In the genomic region with DNA sequence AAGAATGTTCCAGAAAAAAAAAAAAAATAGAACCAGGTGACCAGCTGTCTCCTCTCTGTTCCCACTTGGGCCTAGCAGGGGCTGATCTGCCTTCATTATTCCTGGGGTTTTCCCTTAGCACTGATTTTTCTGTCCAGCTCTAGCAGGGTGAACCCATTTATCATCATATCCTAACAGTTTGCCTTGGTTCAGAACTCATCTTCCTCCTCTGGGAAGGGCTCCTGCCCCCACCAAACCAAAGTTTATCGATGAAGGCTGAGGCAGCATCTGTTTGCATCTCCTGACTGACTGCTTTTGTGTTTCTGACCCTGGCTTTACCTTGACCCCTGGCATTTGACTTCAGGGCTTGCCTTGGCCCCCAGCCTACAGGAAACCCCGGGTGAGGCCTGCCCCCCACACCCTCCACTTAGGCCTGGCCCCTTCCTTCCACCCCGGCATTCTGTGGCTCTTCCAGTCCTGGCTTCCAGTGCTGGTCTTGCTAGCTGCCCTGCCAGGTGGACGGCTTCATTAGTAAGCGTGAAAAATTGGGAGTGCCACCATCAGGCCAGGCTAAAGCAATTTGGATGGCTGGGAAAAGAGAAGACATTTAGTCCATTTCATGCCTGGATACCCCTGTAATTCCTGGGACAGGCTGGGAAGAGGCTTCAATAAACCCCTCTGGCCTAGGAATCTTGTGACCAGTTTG, we compare ENCODE assay signal across 1 cellular context.
A peak's percentile ranks its signal among the peaks of the same experiment; 100 is the strongest.
TF ChIP-seq lines count a peak whose summit lies in the region.

No MANE protein-coding gene starts in this region.

TF ChIP-seq in HepG2, 621 proteins besides CTCF, POLR2A, EP300 and RAD21 (continued from another document and continues in another):
- TF ChIP-seq, protein P1, sequence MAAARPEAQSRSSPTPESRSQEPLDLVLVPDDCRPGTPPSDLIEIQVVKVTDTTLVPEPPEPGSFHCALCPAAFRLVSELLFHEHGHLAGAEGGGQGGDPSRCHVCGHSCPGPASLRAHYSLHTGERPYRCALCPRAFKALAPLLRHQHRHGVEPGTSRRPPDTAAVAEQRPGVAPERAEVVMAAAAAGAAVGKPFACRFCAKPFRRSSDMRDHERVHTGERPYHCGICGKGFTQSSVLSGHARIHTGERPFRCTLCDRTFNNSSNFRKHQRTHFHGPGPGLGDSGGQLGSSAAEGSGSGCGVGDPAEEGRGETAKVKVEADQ (CRISPR knock-in tag; IDR thresholded peaks at IDR 0.05; ENCODE audit: borderline replicate concordance), result peak; percentile 76; the same call in 1 of the 2 replicates
- TF ChIP-seq NR2F1 (CRISPR knock-in tag; IDR thresholded peaks at IDR 0.05) (peak; percentile 81 to 97), FLYWCH1 (CRISPR knock-in tag; IDR thresholded peaks at IDR 0.05) (no peak), FOXO1 (CRISPR knock-in tag; IDR thresholded peaks at IDR 0.05) (peak; percentile 95), CENPT (CRISPR knock-in tag; IDR thresholded peaks at IDR 0.05; ENCODE audit: low read depth) (no peak), FOXK1 (CRISPR knock-in tag; IDR thresholded peaks at IDR 0.05; ENCODE audit: borderline replicate concordance, low read depth) (peak; percentile 44), ZFP90 (CRISPR knock-in tag; IDR thresholded peaks at IDR 0.05; ENCODE audit: borderline replicate concordance) (no peak), HMGA1 (CRISPR knock-in tag; conservative IDR thresholded peaks at IDR 0.05) (no peak), GATA4 (IDR thresholded peaks at IDR 0.05; ENCODE audit: borderline replicate concordance, low read depth) (no peak), SP5 (CRISPR knock-in tag; IDR thresholded peaks at IDR 0.05; ENCODE audit: borderline replicate concordance, low read depth) (peak; percentile 86), MED13 (CRISPR knock-in tag; IDR thresholded peaks at IDR 0.05) (peak; percentile 96), FOSL2 (CRISPR knock-in tag; IDR thresholded peaks at IDR 0.05) (peak; percentile 71), ZNF782 (CRISPR knock-in tag; IDR thresholded peaks at IDR 0.05; ENCODE audit: borderline replicate concordance) (no peak), SMAD9 (CRISPR knock-in tag; IDR thresholded peaks at IDR 0.05) (no peak), ETV5 (CRISPR knock-in tag; IDR thresholded peaks at IDR 0.05; ENCODE audit: borderline replicate concordance) (peak; percentile 88), SRY (CRISPR knock-in tag; IDR thresholded peaks at IDR 0.05) (no peak), BRD4 (CRISPR knock-in tag; IDR thresholded peaks at IDR 0.05) (peak; percentile 57; the same call in 1 of the 2 replicates), STAT5B (CRISPR knock-in tag; IDR thresholded peaks at IDR 0.05) (no peak), PTBP1 (IDR thresholded peaks at IDR 0.05; ENCODE audit: low read depth, low read length, poor library complexity, severe bottlenecking) (no peak), ZIK1 (CRISPR knock-in tag; IDR thresholded peaks at IDR 0.05; ENCODE audit: borderline replicate concordance, low read depth) (peak; percentile 46; the same call in 1 of the 2 replicates), ZMYM3 (CRISPR knock-in tag; IDR thresholded peaks at IDR 0.05) (peak; percentile 93), PHF8 (CRISPR knock-in tag; IDR thresholded peaks at IDR 0.05) (peak; percentile 56; the same call in 1 of the 2 replicates), ZNF678 (CRISPR knock-in tag; IDR thresholded peaks at IDR 0.05) (no peak)
- TF ChIP-seq, protein P2, sequence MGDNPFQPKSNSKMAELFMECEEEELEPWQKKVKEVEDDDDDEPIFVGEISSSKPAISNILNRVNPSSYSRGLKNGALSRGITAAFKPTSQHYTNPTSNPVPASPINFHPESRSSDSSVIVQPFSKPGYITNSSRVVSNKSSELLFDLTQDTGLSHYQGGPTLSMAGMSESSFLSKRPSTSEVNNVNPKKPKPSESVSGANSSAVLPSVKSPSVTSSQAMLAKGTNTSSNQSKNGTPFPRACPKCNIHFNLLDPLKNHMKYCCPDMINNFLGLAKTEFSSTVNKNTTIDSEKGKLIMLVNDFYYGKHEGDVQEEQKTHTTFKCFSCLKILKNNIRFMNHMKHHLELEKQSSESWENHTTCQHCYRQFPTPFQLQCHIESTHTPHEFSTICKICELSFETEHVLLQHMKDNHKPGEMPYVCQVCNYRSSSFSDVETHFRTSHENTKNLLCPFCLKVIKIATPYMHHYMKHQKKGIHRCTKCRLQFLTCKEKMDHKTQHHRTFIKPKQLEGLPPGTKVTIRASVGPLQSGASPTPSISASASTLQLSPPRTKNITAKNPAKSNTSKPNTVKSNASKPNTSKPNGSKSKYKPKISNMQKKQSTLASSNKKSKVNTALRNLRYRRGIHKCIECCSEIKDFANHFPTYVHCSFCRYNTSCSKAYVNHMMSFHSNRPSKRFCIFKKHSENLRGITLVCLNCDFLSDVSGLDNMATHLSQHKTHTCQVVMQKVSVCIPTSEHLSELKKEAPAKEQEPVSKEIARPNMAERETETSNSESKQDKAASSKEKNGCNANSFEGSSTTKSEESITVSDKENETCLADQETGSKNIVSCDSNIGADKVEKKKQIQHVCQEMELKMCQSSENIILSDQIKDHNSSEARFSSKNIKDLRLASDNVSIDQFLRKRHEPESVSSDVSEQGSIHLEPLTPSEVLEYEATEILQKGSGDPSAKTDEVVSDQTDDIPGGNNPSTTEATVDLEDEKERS (CRISPR knock-in tag; IDR thresholded peaks at IDR 0.05), result peak; percentile 82; the same call in 1 of the 2 replicates
- TF ChIP-seq, protein P3, sequence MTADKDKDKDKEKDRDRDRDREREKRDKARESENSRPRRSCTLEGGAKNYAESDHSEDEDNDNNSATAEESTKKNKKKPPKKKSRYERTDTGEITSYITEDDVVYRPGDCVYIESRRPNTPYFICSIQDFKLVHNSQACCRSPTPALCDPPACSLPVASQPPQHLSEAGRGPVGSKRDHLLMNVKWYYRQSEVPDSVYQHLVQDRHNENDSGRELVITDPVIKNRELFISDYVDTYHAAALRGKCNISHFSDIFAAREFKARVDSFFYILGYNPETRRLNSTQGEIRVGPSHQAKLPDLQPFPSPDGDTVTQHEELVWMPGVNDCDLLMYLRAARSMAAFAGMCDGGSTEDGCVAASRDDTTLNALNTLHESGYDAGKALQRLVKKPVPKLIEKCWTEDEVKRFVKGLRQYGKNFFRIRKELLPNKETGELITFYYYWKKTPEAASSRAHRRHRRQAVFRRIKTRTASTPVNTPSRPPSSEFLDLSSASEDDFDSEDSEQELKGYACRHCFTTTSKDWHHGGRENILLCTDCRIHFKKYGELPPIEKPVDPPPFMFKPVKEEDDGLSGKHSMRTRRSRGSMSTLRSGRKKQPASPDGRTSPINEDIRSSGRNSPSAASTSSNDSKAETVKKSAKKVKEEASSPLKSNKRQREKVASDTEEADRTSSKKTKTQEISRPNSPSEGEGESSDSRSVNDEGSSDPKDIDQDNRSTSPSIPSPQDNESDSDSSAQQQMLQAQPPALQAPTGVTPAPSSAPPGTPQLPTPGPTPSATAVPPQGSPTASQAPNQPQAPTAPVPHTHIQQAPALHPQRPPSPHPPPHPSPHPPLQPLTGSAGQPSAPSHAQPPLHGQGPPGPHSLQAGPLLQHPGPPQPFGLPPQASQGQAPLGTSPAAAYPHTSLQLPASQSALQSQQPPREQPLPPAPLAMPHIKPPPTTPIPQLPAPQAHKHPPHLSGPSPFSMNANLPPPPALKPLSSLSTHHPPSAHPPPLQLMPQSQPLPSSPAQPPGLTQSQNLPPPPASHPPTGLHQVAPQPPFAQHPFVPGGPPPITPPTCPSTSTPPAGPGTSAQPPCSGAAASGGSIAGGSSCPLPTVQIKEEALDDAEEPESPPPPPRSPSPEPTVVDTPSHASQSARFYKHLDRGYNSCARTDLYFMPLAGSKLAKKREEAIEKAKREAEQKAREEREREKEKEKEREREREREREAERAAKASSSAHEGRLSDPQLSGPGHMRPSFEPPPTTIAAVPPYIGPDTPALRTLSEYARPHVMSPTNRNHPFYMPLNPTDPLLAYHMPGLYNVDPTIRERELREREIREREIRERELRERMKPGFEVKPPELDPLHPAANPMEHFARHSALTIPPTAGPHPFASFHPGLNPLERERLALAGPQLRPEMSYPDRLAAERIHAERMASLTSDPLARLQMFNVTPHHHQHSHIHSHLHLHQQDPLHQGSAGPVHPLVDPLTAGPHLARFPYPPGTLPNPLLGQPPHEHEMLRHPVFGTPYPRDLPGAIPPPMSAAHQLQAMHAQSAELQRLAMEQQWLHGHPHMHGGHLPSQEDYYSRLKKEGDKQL (CRISPR knock-in tag; IDR thresholded peaks at IDR 0.05; ENCODE audit: low read depth), result peak; percentile 83
- TF ChIP-seq, protein P4, sequence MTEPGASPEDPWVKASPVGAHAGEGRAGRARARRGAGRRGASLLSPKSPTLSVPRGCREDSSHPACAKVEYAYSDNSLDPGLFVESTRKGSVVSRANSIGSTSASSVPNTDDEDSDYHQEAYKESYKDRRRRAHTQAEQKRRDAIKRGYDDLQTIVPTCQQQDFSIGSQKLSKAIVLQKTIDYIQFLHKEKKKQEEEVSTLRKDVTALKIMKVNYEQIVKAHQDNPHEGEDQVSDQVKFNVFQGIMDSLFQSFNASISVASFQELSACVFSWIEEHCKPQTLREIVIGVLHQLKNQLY (CRISPR knock-in tag; IDR thresholded peaks at IDR 0.05), result no peak; the same call in 1 of the 2 replicates
- TF ChIP-seq, protein P5, sequence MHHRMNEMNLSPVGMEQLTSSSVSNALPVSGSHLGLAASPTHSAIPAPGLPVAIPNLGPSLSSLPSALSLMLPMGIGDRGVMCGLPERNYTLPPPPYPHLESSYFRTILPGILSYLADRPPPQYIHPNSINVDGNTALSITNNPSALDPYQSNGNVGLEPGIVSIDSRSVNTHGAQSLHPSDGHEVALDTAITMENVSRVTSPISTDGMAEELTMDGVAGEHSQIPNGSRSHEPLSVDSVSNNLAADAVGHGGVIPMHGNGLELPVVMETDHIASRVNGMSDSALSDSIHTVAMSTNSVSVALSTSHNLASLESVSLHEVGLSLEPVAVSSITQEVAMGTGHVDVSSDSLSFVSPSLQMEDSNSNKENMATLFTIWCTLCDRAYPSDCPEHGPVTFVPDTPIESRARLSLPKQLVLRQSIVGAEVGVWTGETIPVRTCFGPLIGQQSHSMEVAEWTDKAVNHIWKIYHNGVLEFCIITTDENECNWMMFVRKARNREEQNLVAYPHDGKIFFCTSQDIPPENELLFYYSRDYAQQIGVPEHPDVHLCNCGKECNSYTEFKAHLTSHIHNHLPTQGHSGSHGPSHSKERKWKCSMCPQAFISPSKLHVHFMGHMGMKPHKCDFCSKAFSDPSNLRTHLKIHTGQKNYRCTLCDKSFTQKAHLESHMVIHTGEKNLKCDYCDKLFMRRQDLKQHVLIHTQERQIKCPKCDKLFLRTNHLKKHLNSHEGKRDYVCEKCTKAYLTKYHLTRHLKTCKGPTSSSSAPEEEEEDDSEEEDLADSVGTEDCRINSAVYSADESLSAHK (CRISPR knock-in tag; IDR thresholded peaks at IDR 0.05; ENCODE audit: borderline replicate concordance), result no peak; the same call in 1 of the 2 replicates
- TF ChIP-seq, protein P6, sequence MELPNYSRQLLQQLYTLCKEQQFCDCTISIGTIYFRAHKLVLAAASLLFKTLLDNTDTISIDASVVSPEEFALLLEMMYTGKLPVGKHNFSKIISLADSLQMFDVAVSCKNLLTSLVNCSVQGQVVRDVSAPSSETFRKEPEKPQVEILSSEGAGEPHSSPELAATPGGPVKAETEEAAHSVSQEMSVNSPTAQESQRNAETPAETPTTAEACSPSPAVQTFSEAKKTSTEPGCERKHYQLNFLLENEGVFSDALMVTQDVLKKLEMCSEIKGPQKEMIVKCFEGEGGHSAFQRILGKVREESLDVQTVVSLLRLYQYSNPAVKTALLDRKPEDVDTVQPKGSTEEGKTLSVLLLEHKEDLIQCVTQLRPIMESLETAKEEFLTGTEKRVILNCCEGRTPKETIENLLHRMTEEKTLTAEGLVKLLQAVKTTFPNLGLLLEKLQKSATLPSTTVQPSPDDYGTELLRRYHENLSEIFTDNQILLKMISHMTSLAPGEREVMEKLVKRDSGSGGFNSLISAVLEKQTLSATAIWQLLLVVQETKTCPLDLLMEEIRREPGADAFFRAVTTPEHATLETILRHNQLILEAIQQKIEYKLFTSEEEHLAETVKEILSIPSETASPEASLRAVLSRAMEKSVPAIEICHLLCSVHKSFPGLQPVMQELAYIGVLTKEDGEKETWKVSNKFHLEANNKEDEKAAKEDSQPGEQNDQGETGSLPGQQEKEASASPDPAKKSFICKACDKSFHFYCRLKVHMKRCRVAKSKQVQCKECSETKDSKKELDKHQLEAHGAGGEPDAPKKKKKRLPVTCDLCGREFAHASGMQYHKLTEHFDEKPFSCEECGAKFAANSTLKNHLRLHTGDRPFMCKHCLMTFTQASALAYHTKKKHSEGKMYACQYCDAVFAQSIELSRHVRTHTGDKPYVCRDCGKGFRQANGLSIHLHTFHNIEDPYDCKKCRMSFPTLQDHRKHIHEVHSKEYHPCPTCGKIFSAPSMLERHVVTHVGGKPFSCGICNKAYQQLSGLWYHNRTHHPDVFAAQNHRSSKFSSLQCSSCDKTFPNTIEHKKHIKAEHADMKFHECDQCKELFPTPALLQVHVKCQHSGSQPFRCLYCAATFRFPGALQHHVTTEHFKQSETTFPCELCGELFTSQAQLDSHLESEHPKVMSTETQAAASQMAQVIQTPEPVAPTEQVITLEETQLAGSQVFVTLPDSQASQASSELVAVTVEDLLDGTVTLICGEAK (IDR thresholded peaks at IDR 0.05), result no peak
- TF ChIP-seq, protein P6 (CRISPR knock-in tag; IDR thresholded peaks at IDR 0.05), result 0 out of 2 replicates have a peak, but pooled peaks have one; percentile 51
- TF ChIP-seq, protein P7, sequence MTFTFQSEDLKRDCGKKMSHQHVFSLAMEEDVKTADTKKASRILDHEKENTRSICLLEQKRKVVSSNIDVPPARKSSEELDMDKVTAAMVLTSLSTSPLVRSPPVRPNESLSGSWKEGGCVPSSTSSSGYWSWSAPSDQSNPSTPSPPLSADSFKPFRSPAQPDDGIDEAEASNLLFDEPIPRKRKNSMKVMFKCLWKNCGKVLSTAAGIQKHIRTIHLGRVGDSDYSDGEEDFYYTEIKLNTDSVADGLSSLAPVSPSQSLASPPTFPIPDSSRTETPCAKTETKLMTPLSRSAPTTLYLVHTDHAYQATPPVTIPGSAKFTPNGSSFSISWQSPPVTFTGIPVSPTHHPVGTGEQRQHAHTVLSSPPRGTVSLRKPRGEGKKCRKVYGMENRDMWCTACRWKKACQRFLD (CRISPR knock-in tag; IDR thresholded peaks at IDR 0.05; ENCODE audit: borderline replicate concordance), result no peak
